In genomic region chr10:93462371-93462770, GRCh38 we compare ENCODE assay signal across 14 cellular contexts. TPM values are rescaled to one million over a fixed set of nuclear protein-coding genes. Genes with fewer than 3 reads are reported as not detected.
A peak's percentile ranks its signal among the peaks of the same experiment; 100 is the strongest.
DNase-seq lines count a peak whose midpoint lies in the region; ATAC-seq and TF ChIP-seq lines count a peak whose summit lies in the region.
"Had no signal": no experiment of that assay in that cellular context is flagged by ENCODE, and none has a peak within 500 bp of the region (broad histone marks: within the 10 kb centered on the region; RNA-seq: fewer than 3 reads in every experiment).

No MANE protein-coding gene starts in this region.

- WGBS in tibial nerve, 2 donors = 41 to 46% methylated on average over 2 of the region's 2 CpGs

- H3K27ac Mint-ChIP-seq in brain = peak overlapping the region in 3 of 5 experiments; percentile 32 to 65 (median 59)

- no peak for DNase-seq in PC-3
- no peak for DNase-seq in tibial nerve (ENCODE audit: low spot score in 2 of 2)
- DNase-seq in COR-L47 (lab: John Stamatoyannopoulos, UW) = no peak
- DNase-seq: dorsolateral prefrontal cortex; NCI-H2227 treated with DMSO at 0.1 percent for 48 hours; stimulated activated CD4-positive, alpha-beta T cell treated with anti-CD3 and anti-CD28 coated beads, Interleukin-4, amount 100 ng/mL, for 4 hours had no signal

- H3K4me1 ChIP-seq in PC-3 (ENCODE audit: insufficient read depth, low read length) (peaks cover 78% of the 10 kb centered on the region), muscle layer of colon (ENCODE audit: insufficient read depth, low read length) (peaks cover 89% of the 10 kb centered on the region), tibial nerve (peaks cover 0 to 87% (median 51%) of the 10 kb centered on the region in 4 donors)

- H3K9me3 ChIP-seq in PC-3 (ENCODE audit: low read length) = no peaks in the 10 kb centered on the region
- H3K9me3 ChIP-seq in muscle layer of colon (ENCODE audit: low read length) = no peaks in the 10 kb centered on the region
- no peaks in the 10 kb centered on the region for H3K9me3 ChIP-seq in tibial nerve
- H3K9me3 ChIP-seq: heart left ventricle had no signal

- ATAC-seq in PC-3 (no peak), GM18505 (IDR thresholded peaks at IDR 0.05; ENCODE audit: unreplicated experiment) (no peak), GM19324 (IDR thresholded peaks at IDR 0.05; ENCODE audit: low FRiP score, unreplicated experiment) (no peak)
- ATAC-seq: heart left ventricle had no signal

- H3K4me3 Mint-ChIP-seq in brain = no peak overlapping the region
- H3K4me3 Mint-ChIP-seq: stimulated activated naive CD8-positive, alpha-beta T cell treated with anti-CD3 and anti-CD28 coated beads, Interleukin-15, Interleukin-2, amounts not matched to agents 100 ng/mL and 50 ng/mL, for 24 hours had no signal

- intact Hi-C loops in PC-3 (cut with micrococcal nuclease) = no loop called here

- TF ChIP-seq POLR2A in tibial nerve (IDR thresholded peaks at IDR 0.05) (no peak), GM18505 (IDR thresholded peaks at IDR 0.05; ENCODE audit: borderline replicate concordance, extremely low read depth, insufficient read depth, insufficient read length) (no peak)

- CTCF ChIA-PET in PC-3 (lab: Charles Lee) = interaction anchor here (0.6 to 1.0 kb wide), 3 partner anchors 14 to 20 kb away, joined by 4 to 5 read pairs (median 4); partner anchors contain the start of gene MYOF

- peaks cover 56% of the 10 kb centered on the region for H3K4me1 Mint-ChIP-seq in brain

- H3K27me3 ChIP-seq in PC-3 (ENCODE audit: low read length) (no peaks in the 10 kb centered on the region), muscle layer of colon (ENCODE audit: control insufficient read depth in 1 of 2, insufficient read depth in 2 of 2, low read length in 2 of 2) (no peaks in the 10 kb centered on the region), tibial nerve (no peaks in the 10 kb centered on the region)
- H3K27me3 ChIP-seq: heart left ventricle had no signal

- H3K36me3 Mint-ChIP-seq in brain = no peaks in the 10 kb centered on the region

- H3K9ac ChIP-seq in PC-3 (ENCODE audit: low read length) (peak overlapping the region; percentile 42), muscle layer of colon (ENCODE audit: low read length) (no peak overlapping the region)

- H4K20me1 ChIP-seq in PC-3 (ENCODE audit: low read length) = no peaks in the 10 kb centered on the region

- BruUV-seq in PC-3 (replicated peaks; lab: Mats Ljungman, UMichigan) = TSS peak; percentile 6

- no peaks in the 10 kb centered on the region for H3K27me3 Mint-ChIP-seq in brain
- H3K27me3 Mint-ChIP-seq: stimulated activated naive CD8-positive, alpha-beta T cell treated with anti-CD3 and anti-CD28 coated beads, Interleukin-15, Interleukin-2, amounts not matched to agents 100 ng/mL and 50 ng/mL, for 24 hours had no signal

- no peak for TF ChIP-seq CTCF in PC-3 (conservative IDR thresholded peaks at IDR 0.05; ENCODE audit: low read depth, low read length)
- no peak for TF ChIP-seq CTCF in brain (conservative IDR thresholded peaks at IDR 0.05)
- TF ChIP-seq CTCF in tibial nerve (IDR thresholded peaks at IDR 0.05) = no peak

- H3F3A ChIP-seq in PC-3 (ENCODE audit: low read length, unreplicated experiment) = peaks cover 18% of the 10 kb centered on the region

- H3K27ac ChIP-seq in PC-3 (ENCODE audit: low read length) = peak overlapping the region; percentile 99
- peak overlapping the region; percentile 35 for H3K27ac ChIP-seq in muscle layer of colon (ENCODE audit: low read depth, low read length)
- H3K27ac ChIP-seq in tibial nerve = peak overlapping the region in 3 of 4 donors; percentile 4 to 91 (median 85)

- peaks cover 78% of the 10 kb centered on the region for H3K79me2 ChIP-seq in PC-3 (ENCODE audit: low read length)

- H3K4me2 ChIP-seq in PC-3 (ENCODE audit: low read length) = peak overlapping the region; percentile 55

- POLR2A ChIA-PET in PC-3 (lab: Charles Lee; ENCODE audit: unreplicated experiment) = interaction anchor here (0.7 to 1.1 kb wide), 3 partner anchors 17 to 20 kb away, joined by 4 to 14 read pairs (median 13); partner anchors contain the start of gene MYOF

- H3K9me3 Mint-ChIP-seq in brain = peaks cover 0 to 5% (median 0%) of the 10 kb centered on the region in 5 experiments
- H3K9me3 Mint-ChIP-seq: stimulated activated naive CD8-positive, alpha-beta T cell treated with anti-CD3 and anti-CD28 coated beads, Interleukin-15, Interleukin-2, amounts not matched to agents 100 ng/mL and 50 ng/mL, for 24 hours had no signal

- H3K4me3 ChIP-seq in PC-3 (ENCODE audit: low read length) (no peak overlapping the region), muscle layer of colon (ENCODE audit: low read depth in 1 of 2, low read length in 2 of 2) (no peak overlapping the region), tibial nerve (no peak overlapping the region)
- H3K4me3 ChIP-seq: dorsolateral prefrontal cortex, heart left ventricle, lung, PC-9 had no signal

- H3K36me3 ChIP-seq in PC-3 (ENCODE audit: low read depth, low read length) = peaks cover 27% of the 10 kb centered on the region
- peaks cover 6% of the 10 kb centered on the region for H3K36me3 ChIP-seq in muscle layer of colon (ENCODE audit: insufficient read depth, low read length)
- no peaks in the 10 kb centered on the region for H3K36me3 ChIP-seq in tibial nerve

- H3K9me2 ChIP-seq in PC-3 (replicated peaks; ENCODE audit: low read length) = no peaks in the 10 kb centered on the region

- TF ChIP-seq EP300 in tibial nerve (IDR thresholded peaks at IDR 0.05) = no peak

- H2AFZ ChIP-seq in PC-3 (ENCODE audit: low read length) = no peak overlapping the region
- H2AFZ ChIP-seq: PC-9 had no signal

RNA-seq across cellular contexts. Expression of gene MYOF, which starts 19.8 kb away (rescaled TPM):
- total RNA-seq in PC-3 (2014; rRNA removed) = 174 and 189 TPM in 2 replicates
- 8.0 TPM for polyA plus RNA-seq in brain (ENCODE audit: insufficient read depth, low read depth, low replicate concordance)
- 10 to 100 TPM; 39.6 to 70.4 (median 59.2) TPM for total RNA-seq in tibial nerve

RNA-seq across cellular contexts. Expression of gene CEP55, which starts 34.0 kb away (rescaled TPM):
- total RNA-seq in PC-3 (2014; rRNA removed) (62.6 and 63.6 TPM in 2 replicates), tibial nerve (1 to 10 TPM in 1 of 4 donors, under 1 TPM in 1, not detected in 2; 0.63 to 5.7 TPM)
- polyA plus RNA-seq in brain (ENCODE audit: insufficient read depth, low read depth, low replicate concordance) = 15.2 TPM

Comparison
In these comparisons a context has a peak if more than half of its experiments do, and no peak if none do; other contexts are left out.
1. H3K27ac ChIP-seq: peak in every context shown above with its lines; median percentile 99 in PC-3; 85 in tibial nerve; 35 in muscle layer of colon.